8 cellular contexts compared by ENCODE assay signal in the genomic region with DNA sequence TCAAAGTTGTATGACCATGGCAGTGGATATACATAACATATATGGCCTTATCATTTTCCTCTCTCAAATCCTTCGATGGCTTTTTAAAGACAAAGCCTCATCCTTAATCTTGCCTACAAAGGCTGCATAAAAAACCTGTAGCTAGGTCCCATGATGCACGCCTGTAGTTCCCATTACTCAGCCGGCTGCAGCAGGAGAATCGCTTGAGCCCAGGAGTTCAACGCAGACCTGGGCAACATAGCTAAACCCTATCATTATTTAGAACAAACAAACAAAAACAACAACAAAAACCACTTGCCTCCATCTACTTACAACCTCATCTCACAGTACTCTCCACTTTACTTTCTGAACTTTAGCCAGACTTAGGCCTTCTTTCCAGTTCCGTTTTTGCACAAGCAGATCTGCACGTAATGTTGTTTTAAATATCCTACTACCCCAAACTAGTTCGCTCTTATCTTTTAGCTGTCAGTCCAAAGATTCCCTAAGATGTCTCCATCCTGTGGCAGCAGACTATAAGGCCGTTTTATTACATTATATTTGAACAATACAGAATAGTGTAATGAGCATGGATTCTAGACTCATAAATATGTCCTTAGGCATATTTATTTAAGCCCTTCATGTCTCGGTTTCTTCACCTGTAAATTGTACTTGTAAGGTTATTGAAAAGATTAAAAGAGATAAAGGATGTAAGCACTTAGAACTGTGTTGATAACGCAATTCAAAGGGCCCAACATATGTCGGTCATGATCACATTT. TPM values are rescaled to one million over a fixed set of nuclear protein-coding genes. Genes with fewer than 3 reads are reported as not detected.
A peak's percentile ranks its signal among the peaks of the same experiment; 100 is the strongest.
DNase-seq lines count a peak whose midpoint lies in the region; ATAC-seq lines count a peak whose summit lies in the region.

No MANE protein-coding gene starts in this region.

- peaks cover 10 to 28% of the 10 kb centered on the region in 2 donors for H3K36me3 Mint-ChIP-seq in activated T-cell treated with anti-CD3 and anti-CD28 coated beads, Interleukin-2, amount 50 U/mL, for 72 hours (ENCODE audit: insufficient read depth in 2 of 2)
- peaks cover 23% of the 10 kb centered on the region for H3K36me3 Mint-ChIP-seq in effector memory CD8-positive, alpha-beta T cell (ENCODE audit: insufficient read depth)

- H3K4me1 ChIP-seq in muscle layer of duodenum (ENCODE audit: control insufficient read depth in 1 of 2, insufficient read depth in 2 of 2, low read length in 2 of 2), result peaks cover 9 to 40% of the 10 kb centered on the region in 2 donors

- H3K4me1 Mint-ChIP-seq in activated T-cell treated with anti-CD3 and anti-CD28 coated beads, Interleukin-2, amount 50 U/mL, for 72 hours (ENCODE audit: low read depth), result peaks cover 66% of the 10 kb centered on the region
- H3K4me1 Mint-ChIP-seq in effector memory CD8-positive, alpha-beta T cell (ENCODE audit: low read depth in 2 of 2), result peaks cover 28 to 58% of the 10 kb centered on the region in 2 donors

- H3K27ac Mint-ChIP-seq in activated T-cell treated with anti-CD3 and anti-CD28 coated beads, Interleukin-2, amount 50 U/mL, for 72 hours, result peak overlapping the region; percentile 53
- H3K27ac Mint-ChIP-seq in effector memory CD8-positive, alpha-beta T cell, result peak overlapping the region; percentile 93 to 98

- H3K9me3 ChIP-seq in muscle layer of duodenum (ENCODE audit: control insufficient read depth in 1 of 2, low read length in 2 of 2), result no peaks in the 10 kb centered on the region

- H3K27me3 ChIP-seq in muscle layer of duodenum (ENCODE audit: low read depth, low read length), result no peaks in the 10 kb centered on the region

- peak overlapping the region; percentile 94 to 96 for H3K4me3 ChIP-seq in muscle layer of duodenum (ENCODE audit: low read depth in 1 of 2, low read length in 2 of 2)

- no peaks in the 10 kb centered on the region for H3K9me3 Mint-ChIP-seq in activated T-cell treated with anti-CD3 and anti-CD28 coated beads, Interleukin-2, amount 50 U/mL, for 72 hours
- H3K9me3 Mint-ChIP-seq in effector memory CD8-positive, alpha-beta T cell, result no peaks in the 10 kb centered on the region

- H3K27ac ChIP-seq in muscle layer of duodenum (ENCODE audit: low read length), result peak overlapping the region; percentile 99

- H3K27me3 Mint-ChIP-seq in activated T-cell treated with anti-CD3 and anti-CD28 coated beads, Interleukin-2, amount 50 U/mL, for 72 hours (ENCODE audit: low read depth), result no peaks in the 10 kb centered on the region
- H3K27me3 Mint-ChIP-seq in effector memory CD8-positive, alpha-beta T cell, result no peaks in the 10 kb centered on the region

- peak overlapping the region; percentile 87 to 95 for H3K4me3 Mint-ChIP-seq in activated T-cell treated with anti-CD3 and anti-CD28 coated beads, Interleukin-2, amount 50 U/mL, for 72 hours
- H3K4me3 Mint-ChIP-seq in effector memory CD8-positive, alpha-beta T cell, result peak overlapping the region; percentile 88 to 95

- ATAC-seq in activated T-cell treated with anti-CD3 and anti-CD28 coated beads, Interleukin-2, amount 50 U/mL, for 72 hours (replicated peaks in 1 of 2), result no peak
- no peak for ATAC-seq in effector memory CD8-positive, alpha-beta T cell (replicated peaks)
- ATAC-seq in GM19324 (IDR thresholded peaks at IDR 0.05; ENCODE audit: low FRiP score, unreplicated experiment), result no peak
- ATAC-seq in HG02571 (IDR thresholded peaks at IDR 0.05; ENCODE audit: unreplicated experiment), result no peak

- DNase-seq in activated T-cell treated with anti-CD3 and anti-CD28 coated beads, Interleukin-2, amount 50 U/mL, for 72 hours, result no peak
- DNase-seq in activated T-cell treated with anti-CD3 and anti-CD28 coated beads for 4 hours, result no peak
- DNase-seq in RPMI8226, result peak; percentile 2
- no peak for DNase-seq in effector memory CD8-positive, alpha-beta T cell
- DNase-seq in NCI-H2196 (lab: John Stamatoyannopoulos, UW; ENCODE audit: unreplicated experiment), result no peak

- peaks cover 7 to 13% of the 10 kb centered on the region in 2 donors for H3K36me3 ChIP-seq in muscle layer of duodenum (ENCODE audit: control insufficient read depth in 1 of 2, insufficient read depth in 2 of 2, low read length in 2 of 2)

RNA-seq across cellular contexts. Expression of gene POMP, which starts 1.0 kb away (rescaled TPM):
- 10 to 100 TPM; 70.8 to 73.3 TPM for total RNA-seq in activated T-cell treated with anti-CD3 and anti-CD28 coated beads, Interleukin-2, amount 50 U/mL, for 72 hours
